ENCODE assay signal across 17 cellular contexts in the genomic region with DNA sequence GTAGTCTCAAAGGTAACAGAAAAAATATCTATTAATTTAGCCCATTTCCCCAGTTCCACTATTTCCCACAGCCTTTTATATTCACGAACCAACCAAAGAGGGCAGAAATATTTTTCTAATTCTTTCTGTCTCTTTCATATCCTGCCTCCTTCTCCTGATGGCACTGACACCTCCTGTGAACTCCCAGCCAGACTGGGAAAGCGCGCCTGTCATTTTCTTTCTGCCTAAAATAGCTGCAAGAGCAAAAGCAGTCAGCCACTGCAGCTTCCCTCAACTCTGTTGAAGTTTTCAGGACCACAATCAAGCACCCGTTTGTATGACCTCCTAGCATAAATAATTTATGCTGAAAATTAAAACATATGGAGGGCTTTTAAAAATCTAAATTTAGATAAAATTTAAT.
"Had no signal": no experiment of that assay in that cellular context is flagged by ENCODE, and none has a peak within 500 bp of the region (broad histone marks: within the 10 kb centered on the region; RNA-seq: fewer than 3 reads in every experiment).

No MANE protein-coding gene starts in this region.

- H3K4me3 Mint-ChIP-seq: activated CD4-positive, alpha-beta memory T cell treated with anti-CD3 and anti-CD28 coated beads for 36 hours; activated T-cell treated with anti-CD3 and anti-CD28 coated beads, Interleukin-2, amount 50 U/mL, for 72 hours; central memory CD8-positive, alpha-beta T cell; immature natural killer cell; neural crest cell had no signal

- H3K4me3 ChIP-seq: pancreas, spleen, transverse colon had no signal

- H3K4me1 Mint-ChIP-seq: central memory CD8-positive, alpha-beta T cell; immature natural killer cell had no signal

- H3K27ac ChIP-seq: ascending aorta, pancreas, spleen, transverse colon had no signal

- FAIRE-seq: pancreas had no signal

- H3K27ac Mint-ChIP-seq: activated CD4-positive, alpha-beta memory T cell treated with anti-CD3 and anti-CD28 coated beads for 36 hours; activated T-cell treated with anti-CD3 and anti-CD28 coated beads, Interleukin-2, amount 50 U/mL, for 72 hours; immature natural killer cell had no signal

- H3K27me3 ChIP-seq: ascending aorta, pancreas, spleen, transverse colon had no signal

- H3K36me3 Mint-ChIP-seq: activated CD4-positive, alpha-beta memory T cell treated with anti-CD3 and anti-CD28 coated beads for 36 hours; immature natural killer cell had no signal

- H3K36me3 ChIP-seq: ascending aorta, pancreas, transverse colon had no signal

- H3K4me1 ChIP-seq: pancreas, spleen, transverse colon had no signal

- H3K9me3 ChIP-seq: ascending aorta, pancreas, spleen, transverse colon had no signal

- ATAC-seq: activated T-cell treated with anti-CD3 and anti-CD28 coated beads, Interleukin-2, amount 50 U/mL, for 72 hours; pancreas had no signal

- H3K27me3 Mint-ChIP-seq: activated CD4-positive, alpha-beta memory T cell treated with anti-CD3 and anti-CD28 coated beads for 36 hours had no signal

- DNase-seq: activated CD4-positive, alpha-beta memory T cell treated with anti-CD3 and anti-CD28 coated beads for 36 hours; activated CD4-positive, alpha-beta T cell treated with anti-CD3 and anti-CD28 coated beads for 1 hour; activated CD8-positive, alpha-beta memory T cell treated with anti-CD3 and anti-CD28 coated beads, Interleukin-2, amount 50 U/mL, for 4 hours; activated T-cell treated with anti-CD3 and anti-CD28 coated beads, Interleukin-2, amount 50 U/mL, for 72 hours; erythroblast; immature natural killer cell; pancreas; retina; spleen; stimulated activated CD4-positive, alpha-beta T cell treated with anti-CD3 and anti-CD28 coated beads, Interleukin-1b, Interleukin-23, amount 100 ng/mL, for 48 hours; stimulated activated naive CD4-positive, alpha-beta T cell; substantia nigra; T-helper 9 cell; transverse colon had no signal

- H3K9me3 Mint-ChIP-seq: activated CD4-positive, alpha-beta memory T cell treated with anti-CD3 and anti-CD28 coated beads for 36 hours; activated T-cell treated with anti-CD3 and anti-CD28 coated beads, Interleukin-2, amount 50 U/mL, for 72 hours; central memory CD8-positive, alpha-beta T cell; immature natural killer cell; neural crest cell had no signal
